ENCODE assay signal across 8 cellular contexts in the genomic region with DNA sequence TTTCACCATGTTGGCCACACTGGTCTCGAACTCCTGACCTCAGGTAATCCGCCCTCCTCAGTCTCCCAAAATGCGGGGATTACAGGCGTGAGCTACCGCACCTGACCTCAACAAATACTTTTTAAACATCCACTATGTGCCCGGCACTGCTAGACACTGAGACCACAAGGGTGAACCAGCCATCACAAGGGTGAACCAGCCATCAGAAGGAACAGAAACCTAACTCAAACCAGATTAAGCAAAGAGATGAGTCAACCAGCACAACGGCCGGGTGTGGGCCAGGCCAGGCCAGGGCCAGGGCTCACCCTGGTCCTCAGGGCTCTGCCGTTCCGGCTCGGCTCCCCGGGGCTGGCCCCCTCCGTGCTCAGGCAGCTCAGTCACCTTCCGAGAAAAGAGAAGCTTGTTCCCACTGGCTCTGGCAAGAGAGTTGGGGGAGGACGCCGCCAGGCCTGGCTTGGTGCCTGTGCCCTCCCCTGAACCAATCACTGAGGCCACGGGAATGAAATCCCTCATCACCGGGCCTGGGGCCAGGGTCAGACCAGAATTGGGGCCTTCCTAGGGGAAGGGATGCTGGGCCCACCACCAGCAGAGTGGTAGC. TPM values are rescaled to one million over a fixed set of nuclear protein-coding genes. Genes with fewer than 3 reads are reported as not detected.
DNase-seq lines count a peak whose midpoint lies in the region; ATAC-seq and TF ChIP-seq lines count a peak whose summit lies in the region.

No MANE protein-coding gene starts in this region.

- H3K4me2 ChIP-seq in IMR-90 (ENCODE audit: low read depth, low read length): no peak overlapping the region

- H2BK5ac ChIP-seq in IMR-90 (ENCODE audit: low read depth, low read length, poor library complexity, severe bottlenecking): no peak overlapping the region

- H2AFZ ChIP-seq in IMR-90 (replicated peaks; ENCODE audit: low read length, poor library complexity): peak overlapping the region; percentile 51

- H3K9me3 ChIP-seq in IMR-90 (ENCODE audit: control insufficient read depth, insufficient read depth, low read length) (no peaks in the 10 kb centered on the region), suprapubic skin (no peaks in the 10 kb centered on the region), spleen (no peaks in the 10 kb centered on the region)

- H3K36me3 ChIP-seq in IMR-90 (ENCODE audit: control insufficient read depth, insufficient read depth, low read length) (no peaks in the 10 kb centered on the region), suprapubic skin (no peaks in the 10 kb centered on the region), spleen (no peaks in the 10 kb centered on the region)

- 97% methylated on average over 6 of the region's 18 CpGs; no CpG with 5 or more reads in 1 of the 2 experiments for WGBS in IMR-90 (ENCODE audit: extremely low coverage in 2 of 2, insufficient read length in 1 of 2), 2 experiments
- 41% methylated on average over 10 of the region's 18 CpGs for WGBS in suprapubic skin
- 61 to 90% (median 75%) methylated on average over 12 to 18 of the region's 18 CpGs for WGBS in spleen, 5 donors

- H4K91ac ChIP-seq in IMR-90 (ENCODE audit: insufficient read depth, low read depth, low read length): no peak overlapping the region

- H2BK20ac ChIP-seq in IMR-90 (ENCODE audit: low read depth, low read length): no peak overlapping the region

- CTCF ChIA-PET in IMR-90 (lab: Yijun Ruan, JAX): no interaction called here

- in situ Hi-C loops in IMR-90 (cut with MboI; ENCODE audit: low sequenced_read_pairs): no loop called here

- no peak for TF ChIP-seq RAD21 in IMR-90 (IDR thresholded peaks at IDR 0.05; ENCODE audit: low read length)

- H4K8ac ChIP-seq in IMR-90 (ENCODE audit: low read depth in 2 of 2, low read length in 2 of 2): no peak overlapping the region

- H3K14ac ChIP-seq in IMR-90 (replicated peaks; ENCODE audit: low read depth, low read length): no peak overlapping the region

- POLR2A ChIA-PET in IMR-90 (lab: Charles Lee; ENCODE audit: unreplicated experiment): no interaction called here

- TF ChIP-seq EP300 in suprapubic skin (IDR thresholded peaks at IDR 0.05): no peak

- DNase-seq in IMR-90 (no peak), foreskin keratinocyte (peak in 1 of 2 donors; percentile 23), suprapubic skin (ENCODE audit: low spot score in 2 of 2) (no peak), NCI-H187 treated with DMSO at 0.1 percent for 48 hours (lab: John Stamatoyannopoulos, UW) (no peak), spleen (no peak), LoVo (ENCODE audit: low spot score) (no peak)

- no peaks in the 10 kb centered on the region for H4K20me1 ChIP-seq in IMR-90 (ENCODE audit: insufficient read depth, low read length)

- dilution Hi-C loops in IMR-90 (cut with HindIII; ENCODE audit: low sequenced_read_pairs, unreplicated experiment): no loop called here

- H2AK5ac ChIP-seq in IMR-90 (ENCODE audit: low read depth, low read length): no peak overlapping the region

- 0 out of 2 replicates have a peak, but pooled peaks cover 5% of the 10 kb centered on the region for H3K9me1 ChIP-seq in IMR-90 (ENCODE audit: insufficient read depth, low read length)

- no peak for TF ChIP-seq POLR2A in IMR-90 (IDR thresholded peaks at IDR 0.05; ENCODE audit: low read depth, low read length)
- TF ChIP-seq POLR2A in suprapubic skin (IDR thresholded peaks at IDR 0.05): no peak
- TF ChIP-seq POLR2A in spleen (IDR thresholded peaks at IDR 0.05): no peak

- no peak overlapping the region for H2BK15ac ChIP-seq in IMR-90 (ENCODE audit: low read depth, low read length)

- H3K4me1 ChIP-seq in IMR-90 (ENCODE audit: control insufficient read depth, insufficient read depth, low read length) (no peaks in the 10 kb centered on the region; the same call in 1 of the 2 replicates), foreskin keratinocyte (no peaks in the 10 kb centered on the region), suprapubic skin (peaks cover 44% of the 10 kb centered on the region), spleen (peaks cover 0 to 9% (median 3%) of the 10 kb centered on the region in 6 donors)

- no peak overlapping the region for H2AK9ac ChIP-seq in IMR-90 (replicated peaks; ENCODE audit: low read depth, low read length, poor library complexity)

- no peak overlapping the region for H3K18ac ChIP-seq in IMR-90 (ENCODE audit: low read depth, low read length)

- H3K4ac ChIP-seq in IMR-90 (ENCODE audit: low read depth, low read length): no peak overlapping the region

- no TSS peak for BruUV-seq in IMR-90 (replicated peaks; lab: Mats Ljungman, UMichigan)

- H3K27me3 ChIP-seq in IMR-90 (ENCODE audit: control insufficient read depth, insufficient read depth, low read length) (peaks cover 10% of the 10 kb centered on the region; the same call in 1 of the 2 replicates), foreskin keratinocyte (no peaks in the 10 kb centered on the region), suprapubic skin (no peaks in the 10 kb centered on the region), spleen (replicated peaks in 1 of 7) (no peaks in the 10 kb centered on the region)

- no peaks in the 10 kb centered on the region for H3K79me1 ChIP-seq in IMR-90 (ENCODE audit: low read depth in 1 of 2, low read length in 2 of 2)

- no peak overlapping the region for H3K4me3 ChIP-seq in IMR-90 (ENCODE audit: insufficient read depth, low read depth, low read length)
- H3K4me3 ChIP-seq in suprapubic skin: no peak overlapping the region
- no peak overlapping the region for H3K4me3 ChIP-seq in spleen

- no peak overlapping the region for H3K23ac ChIP-seq in IMR-90 (ENCODE audit: low read depth, low read length)

- intact Hi-C loops in IMR-90 (cut with micrococcal nuclease) (no loop called here), spleen (cut with DNase I; ENCODE audit: low total_unique reads) (no loop called here)

- no peak overlapping the region for H3K9ac ChIP-seq in IMR-90 (ENCODE audit: low read depth, low read length)

- H2BK120ac ChIP-seq in IMR-90 (ENCODE audit: low read depth, low read length): no peak overlapping the region

- TF ChIP-seq CTCF in IMR-90 (conservative IDR thresholded peaks at IDR 0.05; ENCODE audit: low read depth, low read length) (no peak), foreskin keratinocyte (conservative IDR thresholded peaks at IDR 0.05) (no peak), suprapubic skin (IDR thresholded peaks at IDR 0.05) (no peak), spleen (IDR thresholded peaks at IDR 0.05 in 8 of 11, conservative IDR thresholded peaks at IDR 0.05 in 3 of 11) (no peak)

- no peak overlapping the region for H4K5ac ChIP-seq in IMR-90 (ENCODE audit: low read depth, low read length)

- ATAC-seq in GM19452 (IDR thresholded peaks at IDR 0.05; ENCODE audit: unreplicated experiment) (peak; percentile 61), IMR-90 (ENCODE audit: low read depth) (peak; percentile 33; the same call in 1 of the 2 replicates), foreskin keratinocyte (peak; percentile 33), HG02623 (IDR thresholded peaks at IDR 0.05; ENCODE audit: unreplicated experiment) (no peak)

- H3K56ac ChIP-seq in IMR-90 (ENCODE audit: extremely low read depth, insufficient read depth, low read length): no peak overlapping the region

- H3K27ac ChIP-seq in IMR-90 (ENCODE audit: insufficient read depth, low read length) (no peak overlapping the region), foreskin keratinocyte (no peak overlapping the region), suprapubic skin (peak overlapping the region; percentile 88), spleen (no peak overlapping the region)

TF ChIP-seq in IMR-90, 13 proteins besides CTCF, POLR2A, EP300 and RAD21:
- no peak for TF ChIP-seq ELK1 (IDR thresholded peaks at IDR 0.05; ENCODE audit: borderline replicate concordance, low read depth, low read length)
- TF ChIP-seq MAZ (IDR thresholded peaks at IDR 0.05; ENCODE audit: borderline replicate concordance, low read depth, low read length): no peak
- no peak for TF ChIP-seq NFE2L2 (IDR thresholded peaks at IDR 0.05; ENCODE audit: low read depth, low read length)
- no peak for TF ChIP-seq FOS (IDR thresholded peaks at IDR 0.05; ENCODE audit: low read depth, low read length)
- TF ChIP-seq RFX5 (IDR thresholded peaks at IDR 0.05; ENCODE audit: low read depth, low read length): no peak
- TF ChIP-seq CHD1 (IDR thresholded peaks at IDR 0.05; ENCODE audit: low read depth, low read length): no peak
- no peak for TF ChIP-seq SMC3 (IDR thresholded peaks at IDR 0.05; ENCODE audit: low read depth, low read length)
- no peak for TF ChIP-seq MAFK (IDR thresholded peaks at IDR 0.05; ENCODE audit: low read depth, low read length)
- TF ChIP-seq CEBPB (IDR thresholded peaks at IDR 0.05; ENCODE audit: low read depth, low read length): no peak
- TF ChIP-seq BHLHE40 (IDR thresholded peaks at IDR 0.05; ENCODE audit: low read depth, low read length): no peak
- TF ChIP-seq, protein P1, sequence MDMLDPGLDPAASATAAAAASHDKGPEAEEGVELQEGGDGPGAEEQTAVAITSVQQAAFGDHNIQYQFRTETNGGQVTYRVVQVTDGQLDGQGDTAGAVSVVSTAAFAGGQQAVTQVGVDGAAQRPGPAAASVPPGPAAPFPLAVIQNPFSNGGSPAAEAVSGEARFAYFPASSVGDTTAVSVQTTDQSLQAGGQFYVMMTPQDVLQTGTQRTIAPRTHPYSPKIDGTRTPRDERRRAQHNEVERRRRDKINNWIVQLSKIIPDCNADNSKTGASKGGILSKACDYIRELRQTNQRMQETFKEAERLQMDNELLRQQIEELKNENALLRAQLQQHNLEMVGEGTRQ (IDR thresholded peaks at IDR 0.05; ENCODE audit: low read depth, low read length): no peak
- TF ChIP-seq RCOR1 (IDR thresholded peaks at IDR 0.05; ENCODE audit: insufficient replicate concordance, low read length): no peak

RNA-seq across cellular contexts. Expression of gene TEX44, which starts 4.4 kb away (rescaled TPM):
- total RNA-seq in IMR-90 (2012; rRNA removed) (not detected in 2 replicates), foreskin keratinocyte (not detected in 2 replicates), suprapubic skin (not detected), spleen (not detected)
- polyA plus RNA-seq in IMR-90 (2012; rRNA removed) (not detected in 2 replicates), foreskin keratinocyte (not detected in 2 replicates), spleen (not detected)
- not detected in 2 replicates for polyA plus RNA-seq in IMR-90 (2012; cell fraction: cytosol; rRNA removed)
- polyA plus RNA-seq in IMR-90 (2012; cell fraction: nucleus; rRNA removed; ENCODE audit: low replicate concordance): not detected in 2 replicates
